Comparison of ENCODE assay signal across 2 cellular contexts in genomic region chrX:107730991-107731766, GRCh38.
TF ChIP-seq lines count a peak whose summit lies in the region.

No MANE protein-coding gene starts in this region.

TF ChIP-seq in liver, 16 proteins besides CTCF, POLR2A, EP300 and RAD21:
- TF ChIP-seq JUND (IDR thresholded peaks at IDR 0.05) (peak in 1 of 2 donors; percentile 25), YY1 (IDR thresholded peaks at IDR 0.05) (peak; percentile 25), GABPA (IDR thresholded peaks at IDR 0.05 in 1 of 2, conservative IDR thresholded peaks at IDR 0.05 in 1 of 2) (no peak), ZBTB33 (IDR thresholded peaks at IDR 0.05) (no peak), ATF3 (IDR thresholded peaks at IDR 0.05) (no peak), EGR1 (IDR thresholded peaks at IDR 0.05; ENCODE audit: low read depth in 2 of 2) (no peak), TAF1 (conservative IDR thresholded peaks at IDR 0.05) (no peak), NR2F2 (IDR thresholded peaks at IDR 0.05) (no peak), MAX (IDR thresholded peaks at IDR 0.05) (no peak), RXRA (IDR thresholded peaks at IDR 0.05) (peak in 1 of 2 donors; percentile 43), HNF4A (conservative IDR thresholded peaks at IDR 0.05) (peak in 1 of 2 donors; percentile 30)

TF ChIP-seq in HepG2, 621 proteins besides CTCF, POLR2A, EP300 and RAD21:
- TF ChIP-seq ZNF543 (CRISPR knock-in tag; IDR thresholded peaks at IDR 0.05) (no peak), SETDB1 (CRISPR knock-in tag; IDR thresholded peaks at IDR 0.05; ENCODE audit: borderline replicate concordance) (no peak), RBFOX2 (IDR thresholded peaks at IDR 0.05; ENCODE audit: low read depth, low read length) (no peak), KLF9 (CRISPR knock-in tag; IDR thresholded peaks at IDR 0.05; ENCODE audit: low read depth) (no peak), ZNF382 (CRISPR knock-in tag; IDR thresholded peaks at IDR 0.05; ENCODE audit: borderline replicate concordance) (no peak), CEBPZ (IDR thresholded peaks at IDR 0.05; ENCODE audit: low read length) (no peak), ZNF605 (CRISPR knock-in tag; IDR thresholded peaks at IDR 0.05) (no peak), DMAP1 (CRISPR knock-in tag; IDR thresholded peaks at IDR 0.05) (no peak), KLF13 (CRISPR knock-in tag; IDR thresholded peaks at IDR 0.05) (no peak), ZNF263 (CRISPR knock-in tag; IDR thresholded peaks at IDR 0.05) (no peak), ZNF816 (CRISPR knock-in tag; IDR thresholded peaks at IDR 0.05; ENCODE audit: borderline replicate concordance) (no peak), TAF15 (IDR thresholded peaks at IDR 0.05; ENCODE audit: low read depth, low read length, poor library complexity, severe bottlenecking) (no peak), ARHGAP35 (CRISPR knock-in tag; IDR thresholded peaks at IDR 0.05; ENCODE audit: borderline replicate concordance) (no peak), ARNT2 (CRISPR knock-in tag; IDR thresholded peaks at IDR 0.05; ENCODE audit: low read depth) (no peak)
